8 cellular contexts compared by ENCODE assay signal in genomic region chr14:106790189-106791036, GRCh38.
A peak's percentile ranks its signal among the peaks of the same experiment; 100 is the strongest.
DNase-seq lines count a peak whose midpoint lies in the region; ATAC-seq, FAIRE-seq and TF ChIP-seq lines count a peak whose summit lies in the region.

No MANE protein-coding gene starts in this region.

- TF ChIP-seq CTCF in A549 (IDR thresholded peaks at IDR 0.05) (peak; percentile 33), parathyroid adenoma (IDR thresholded peaks at IDR 0.05) (peak; percentile 24)

- 24% methylated on average over 15 of the region's 17 CpGs for WGBS in A549 (ENCODE audit: missing lambda C conversion rate)

- H3K4me3 ChIP-seq in A549 (no peak overlapping the region), parathyroid adenoma (ENCODE audit: low read depth, low read length) (no peak overlapping the region)

- TF ChIP-seq EP300 in A549 (IDR thresholded peaks at IDR 0.05), result no peak

- DNase-seq in A549 (ENCODE audit: low read depth in 1 of 2, low spot score in 1 of 2) (peak; percentile 25 to 57), NCI-H2107 treated with DMSO at 0.1 percent for 48 hours (lab: John Stamatoyannopoulos, UW; ENCODE audit: unreplicated experiment) (peak; percentile 74), pons (ENCODE audit: low spot score) (no peak)
- DNase-seq in activated CD4-positive, alpha-beta T cell treated with anti-CD3 and anti-CD28 coated beads, Interleukin-2, amount 10 ng/mL, durations not matched to agents 24 days and 14 days, result peak; percentile 93
- peak; percentile 60 to 73 (median 68) for DNase-seq in effector memory CD8-positive, alpha-beta T cell

- H3K9me3 ChIP-seq in A549 (no peaks in the 10 kb centered on the region), parathyroid adenoma (ENCODE audit: control insufficient read depth, low read length) (no peaks in the 10 kb centered on the region)

- CTCF ChIA-PET in A549 (lab: Yijun Ruan, JAX), result interaction anchor here (0.8 to 1.1 kb wide), 7 partner anchors 9 to 252 kb away, joined by 3 to 4 read pairs (median 3); no protein-coding TSS in a partner anchor

- no peak for TF ChIP-seq POLR2A in A549 (IDR thresholded peaks at IDR 0.05; ENCODE audit: low read length)

- peak in 1 of 2 experiments; percentile 18; a peak in 2 of 5 replicates for TF ChIP-seq RAD21 in A549 (conservative IDR thresholded peaks at IDR 0.05 in 1 of 2, IDR thresholded peaks at IDR 0.05 in 1 of 2)

- H3K9ac ChIP-seq in parathyroid adenoma, result no peak overlapping the region

- ATAC-seq in A549 (peak in 1 of 2 experiments; percentile 81; a peak in 3 of 6 replicates), GM19463 (IDR thresholded peaks at IDR 0.05; ENCODE audit: unreplicated experiment) (peak; percentile 44), GM19397 (IDR thresholded peaks at IDR 0.05; ENCODE audit: unreplicated experiment) (no peak)
- ATAC-seq in effector memory CD8-positive, alpha-beta T cell (replicated peaks), result peak; percentile 73

- H3K4me2 ChIP-seq in A549 (no peak overlapping the region), parathyroid adenoma (ENCODE audit: low read length) (no peak overlapping the region)

- peaks cover 36% of the 10 kb centered on the region for H3K27me3 Mint-ChIP-seq in activated CD4-positive, alpha-beta T cell treated with anti-CD3 and anti-CD28 coated beads, Interleukin-2, amount 10 ng/mL, durations not matched to agents 24 days and 14 days
- peaks cover 25 to 57% of the 10 kb centered on the region in 2 donors for H3K27me3 Mint-ChIP-seq in effector memory CD8-positive, alpha-beta T cell

- no peak overlapping the region for H3K27ac Mint-ChIP-seq in activated CD4-positive, alpha-beta T cell treated with anti-CD3 and anti-CD28 coated beads, Interleukin-2, amount 10 ng/mL, durations not matched to agents 24 days and 14 days
- H3K27ac Mint-ChIP-seq in effector memory CD8-positive, alpha-beta T cell, result no peak overlapping the region

- intact Hi-C loops in activated CD4-positive, alpha-beta T cell treated with anti-CD3 and anti-CD28 coated beads, Interleukin-2, amount 10 ng/mL, durations not matched to agents 24 days and 14 days (cut with micrococcal nuclease), result no loop called here

- no peaks in the 10 kb centered on the region for H3K27me3 ChIP-seq in parathyroid adenoma (ENCODE audit: control insufficient read depth, insufficient read depth, low read length)

- no peaks in the 10 kb centered on the region for H3K9me3 Mint-ChIP-seq in activated CD4-positive, alpha-beta T cell treated with anti-CD3 and anti-CD28 coated beads, Interleukin-2, amount 10 ng/mL, durations not matched to agents 24 days and 14 days
- no peaks in the 10 kb centered on the region for H3K9me3 Mint-ChIP-seq in effector memory CD8-positive, alpha-beta T cell

- no peak overlapping the region for H3K4me3 Mint-ChIP-seq in activated CD4-positive, alpha-beta T cell treated with anti-CD3 and anti-CD28 coated beads, Interleukin-2, amount 10 ng/mL, durations not matched to agents 24 days and 14 days
- peak overlapping the region in 1 of 2 donors; percentile 45 for H3K4me3 Mint-ChIP-seq in effector memory CD8-positive, alpha-beta T cell

- no peaks in the 10 kb centered on the region for H3K36me3 Mint-ChIP-seq in activated CD4-positive, alpha-beta T cell treated with anti-CD3 and anti-CD28 coated beads, Interleukin-2, amount 10 ng/mL, durations not matched to agents 24 days and 14 days (ENCODE audit: low read depth)
- no peaks in the 10 kb centered on the region for H3K36me3 Mint-ChIP-seq in effector memory CD8-positive, alpha-beta T cell (ENCODE audit: insufficient read depth)

- no peaks in the 10 kb centered on the region for H3K79me2 ChIP-seq in parathyroid adenoma

- H3K4me1 ChIP-seq in A549 (no peaks in the 10 kb centered on the region), parathyroid adenoma (no peaks in the 10 kb centered on the region)

- no peak for FAIRE-seq in A549 (lab: Jason Lieb, UNC)

- no peak overlapping the region for H2AFZ ChIP-seq in parathyroid adenoma

- no peaks in the 10 kb centered on the region for H3K36me3 ChIP-seq in parathyroid adenoma (ENCODE audit: control insufficient read depth, insufficient read depth, low read length)

- POLR2A ChIA-PET in A549 (lab: Yijun Ruan, JAX), result no interaction called here

- peaks cover 5% of the 10 kb centered on the region for H3K4me1 Mint-ChIP-seq in activated CD4-positive, alpha-beta T cell treated with anti-CD3 and anti-CD28 coated beads, Interleukin-2, amount 10 ng/mL, durations not matched to agents 24 days and 14 days
- H3K4me1 Mint-ChIP-seq in effector memory CD8-positive, alpha-beta T cell (ENCODE audit: low read depth in 2 of 2), result peaks cover 5 to 6% of the 10 kb centered on the region in 2 donors

- no peak overlapping the region for H3K27ac ChIP-seq in A549
- no peak overlapping the region for H3K27ac ChIP-seq in parathyroid adenoma

TF ChIP-seq in A549, 52 proteins besides CTCF, POLR2A, EP300 and RAD21:
- TF ChIP-seq RNF2 (IDR thresholded peaks at IDR 0.05; ENCODE audit: borderline replicate concordance, low read depth), result no peak
- no peak for TF ChIP-seq BHLHE40 (IDR thresholded peaks at IDR 0.05; ENCODE audit: low read depth, low read length)
- no peak for TF ChIP-seq JUNB (IDR thresholded peaks at IDR 0.05)
- TF ChIP-seq POLR2AphosphoS2 (conservative IDR thresholded peaks at IDR 0.05; ENCODE audit: low read length), result no peak
- no peak for TF ChIP-seq EHF (CRISPR knock-in tag; IDR thresholded peaks at IDR 0.05)
